11 cellular contexts compared by ENCODE assay signal in the genomic region with DNA sequence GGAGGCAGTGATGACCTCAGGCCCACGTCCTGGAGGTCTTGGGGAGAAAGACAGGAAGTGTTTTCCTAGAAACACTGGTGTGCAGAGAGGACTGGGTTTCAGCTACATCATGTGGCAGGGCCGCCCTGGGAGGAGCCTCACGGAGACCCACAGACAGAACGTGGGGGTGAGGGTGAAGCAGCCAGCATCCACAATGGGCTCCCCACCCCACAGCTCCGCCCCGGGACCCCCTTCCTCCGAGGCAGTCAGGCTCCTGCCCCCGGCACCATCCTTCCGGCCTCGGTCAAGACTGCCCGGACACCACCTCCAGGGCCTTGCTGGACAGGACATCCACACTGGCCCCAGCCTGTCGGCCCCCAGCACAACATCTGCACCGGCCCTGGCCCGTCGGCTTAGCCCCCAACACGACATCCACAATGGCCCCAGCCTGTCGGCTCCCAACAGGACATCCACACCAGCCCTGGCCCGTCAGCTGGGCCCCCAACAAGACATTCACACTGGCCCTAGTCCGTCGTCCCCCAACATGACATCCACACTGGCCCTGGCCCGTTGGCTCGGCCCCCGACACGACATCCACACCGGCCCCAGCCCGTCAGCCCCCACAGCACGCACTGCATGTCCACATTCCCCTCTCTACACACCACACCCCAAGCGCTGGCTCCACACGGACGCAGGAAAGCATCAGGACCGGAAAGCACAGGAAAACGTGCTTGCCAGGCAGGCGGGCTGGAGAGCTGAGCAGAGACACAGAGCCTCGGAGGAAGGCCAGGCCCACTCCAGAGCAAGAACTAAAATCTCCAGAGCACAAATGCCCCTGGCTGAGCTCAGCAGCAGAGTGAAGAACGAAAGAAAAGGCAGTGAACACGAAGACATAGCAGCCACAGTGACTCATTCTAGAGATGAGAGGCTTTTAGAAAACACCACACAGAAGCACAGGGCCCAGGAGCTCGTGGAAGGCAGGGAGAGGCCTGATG. TPM values are rescaled to one million over a fixed set of nuclear protein-coding genes. Genes with fewer than 3 reads are reported as not detected.
DNase-seq lines count a peak whose midpoint lies in the region; ATAC-seq and TF ChIP-seq lines count a peak whose summit lies in the region.
"Had no signal": no experiment of that assay in that cellular context is flagged by ENCODE, and none has a peak within 500 bp of the region (broad histone marks: within the 10 kb centered on the region; RNA-seq: fewer than 3 reads in every experiment).

No MANE protein-coding gene starts in this region.

- H3K27ac ChIP-seq in lower lobe of right lung (peak overlapping the region; percentile 31), spleen (peak overlapping the region in 6 of 8 donors; percentile 26 to 64 (median 36))

- 65 to 83% (median 80%) methylated on average over 33 to 37 of the region's 37 CpGs for WGBS in spleen, 5 donors

- TF ChIP-seq CTCF in CD14-positive monocyte (IDR thresholded peaks at IDR 0.05): no peak
- TF ChIP-seq CTCF in lower lobe of right lung (IDR thresholded peaks at IDR 0.05): no peak
- no peak for TF ChIP-seq CTCF in spleen (IDR thresholded peaks at IDR 0.05 in 8 of 11, conservative IDR thresholded peaks at IDR 0.05 in 3 of 11)

- H3K27ac Mint-ChIP-seq in CD14-positive monocyte: peak overlapping the region in 1 of 7 donors; percentile 20
- H3K27ac Mint-ChIP-seq: natural killer cell had no signal

- H3K27me3 Mint-ChIP-seq in CD14-positive monocyte (ENCODE audit: low read depth in 3 of 3): peaks cover 0 to 2% (median 0%) of the 10 kb centered on the region in 3 donors

- peaks cover 10 to 13% of the 10 kb centered on the region in 2 donors for H3K36me3 Mint-ChIP-seq in CD14-positive monocyte
- H3K36me3 Mint-ChIP-seq: natural killer cell had no signal

- H3K9me3 Mint-ChIP-seq in CD14-positive monocyte: peaks cover 13 to 41% (median 26%) of the 10 kb centered on the region in 7 donors
- H3K9me3 Mint-ChIP-seq: natural killer cell had no signal

- H3K4me3 ChIP-seq in lower lobe of right lung: no peak overlapping the region
- H3K4me3 ChIP-seq in spleen: no peak overlapping the region

- no peak for ATAC-seq in lower lobe of right lung
- ATAC-seq in GM19463 (IDR thresholded peaks at IDR 0.05; ENCODE audit: unreplicated experiment): no peak
- no peak for ATAC-seq in HG03045 (IDR thresholded peaks at IDR 0.05; ENCODE audit: unreplicated experiment)
- ATAC-seq in GM18520 (IDR thresholded peaks at IDR 0.05; ENCODE audit: unreplicated experiment): no peak

- no peaks in the 10 kb centered on the region for H3K4me1 Mint-ChIP-seq in CD14-positive monocyte
- H3K4me1 Mint-ChIP-seq: natural killer cell had no signal

- H3K36me3 ChIP-seq in lower lobe of right lung (no peaks in the 10 kb centered on the region), spleen (peaks cover 0 to 46% (median 6%) of the 10 kb centered on the region in 6 donors)

- intact Hi-C loops in CD14-positive monocyte (cut with micrococcal nuclease): loop anchor here in 1 of 2 donors (10.0 kb wide), 1 partner anchor 95 kb away; no protein-coding TSS in a partner anchor
- intact Hi-C loops in lower lobe of right lung (cut with DNase I): no loop called here
- intact Hi-C loops in spleen (cut with DNase I; ENCODE audit: low total_unique reads): no loop called here

- TF ChIP-seq POLR2A in spleen (IDR thresholded peaks at IDR 0.05): no peak

- H3K27me3 ChIP-seq in lower lobe of right lung (ENCODE audit: low read depth): no peaks in the 10 kb centered on the region
- no peaks in the 10 kb centered on the region for H3K27me3 ChIP-seq in spleen (replicated peaks in 1 of 7)

- H3K9me3 ChIP-seq in lower lobe of right lung (no peaks in the 10 kb centered on the region), spleen (peaks cover 0 to 6% (median 1%) of the 10 kb centered on the region in 8 donors)

- no peak overlapping the region for H3K4me3 Mint-ChIP-seq in CD14-positive monocyte
- H3K4me3 Mint-ChIP-seq: natural killer cell had no signal

- H3K4me1 ChIP-seq in lower lobe of right lung (no peaks in the 10 kb centered on the region), spleen (peaks cover 0 to 29% (median 13%) of the 10 kb centered on the region in 6 donors)

- DNase-seq in CD14-positive monocyte (ENCODE audit: low spot score) (peak; percentile 38), dermis blood vessel endothelial cell (peak; percentile 32), lower lobe of right lung (no peak), spleen (peak; percentile 75)
- DNase-seq in stimulated activated CD4-positive, alpha-beta T cell treated with anti-CD3 and anti-CD28 coated beads, Interleukin-4, amount 100 ng/mL, for 4 hours: no peak
- DNase-seq: activated CD4-positive, alpha-beta T cell treated with anti-CD3 and anti-CD28 coated beads, Interleukin-2, amount 50 U/mL, for 1 hour; Kasumi-1; natural killer cell had no signal

RNA-seq across cellular contexts. Expression of gene LMF1, which starts 50.8 kb away (rescaled TPM):
- polyA plus RNA-seq in CD14-positive monocyte: 10 to 100 TPM in 1 of 2 donors, 1 to 10 TPM in 1; 5.9 to 10.6 TPM
- 14.2 and 14.6 TPM in 2 replicates for total RNA-seq in dermis blood vessel endothelial cell
- total RNA-seq in lower lobe of right lung: 23.8 TPM
- total RNA-seq in spleen: 10 to 100 TPM; 22.5 to 57.6 (median 39.9) TPM
- 10 to 100 TPM; 10.4 to 22.6 (median 19.8) TPM for polyA plus RNA-seq in spleen

Comparison
In these comparisons a context has a peak if more than half of its experiments do, and no peak if none do; other contexts are left out.
1. DNase-seq: peak in CD14-positive monocyte (single experiment), dermis blood vessel endothelial cell (single experiment) and spleen (single experiment); none in lower lobe of right lung (single experiment) and stimulated activated CD4-positive, alpha-beta T cell treated with anti-CD3 and anti-CD28 coated beads, Interleukin-4, amount 100 ng/mL, for 4 hours (0 of 2).